10 cellular contexts compared by ENCODE assay signal in genomic region chr1:45586769-45587168, GRCh38. TPM values are rescaled to one million over a fixed set of nuclear protein-coding genes. Genes with fewer than 3 reads are reported as not detected.
DNase-seq lines count a peak whose midpoint lies in the region; ATAC-seq and TF ChIP-seq lines count a peak whose summit lies in the region.
"Had no signal": no experiment of that assay in that cellular context is flagged by ENCODE, and none has a peak within 500 bp of the region (broad histone marks: within the 10 kb centered on the region; RNA-seq: fewer than 3 reads in every experiment).

No MANE protein-coding gene starts in this region.

- TF ChIP-seq POLR2A in ovary (IDR thresholded peaks at IDR 0.05), result no peak

- intact Hi-C loops in ovary (cut with DNase I) (loop anchor here in 1 of 4 donors (10.0 kb wide), 2 partner anchors 242 to 572 kb away; partner anchors contain the start of genes HECTD3, MUTYH, TOE1 and UROD), ascending aorta (cut with DNase I) (no loop called here)

- TF ChIP-seq EP300 in ovary (IDR thresholded peaks at IDR 0.05), result no peak

- peak overlapping the region; percentile 81 for H3K4me2 ChIP-seq in fibroblast of lung (ENCODE audit: extremely low read depth, insufficient read depth, low read length)

- no peaks in the 10 kb centered on the region for H3K27me3 ChIP-seq in fibroblast of lung (ENCODE audit: control insufficient read depth, insufficient read depth, low read length)
- H3K27me3 ChIP-seq in ovary, result no peaks in the 10 kb centered on the region
- H3K27me3 ChIP-seq in ascending aorta, result no peaks in the 10 kb centered on the region

- peak; percentile 58 for DNase-seq in activated effector memory CD4-positive, alpha-beta T cell treated with anti-CD3 and anti-CD28 coated beads, Interleukin-2, amount 50 U/mL, for 16 hours
- DNase-seq in activated effector memory CD4-positive, alpha-beta T cell treated with Interleukin-2 at 50 U/mL for 16 hours, result no peak
- DNase-seq in WTC11 (ENCODE audit: low spot score) (no peak), fibroblast of lung (ENCODE audit: low read depth in 2 of 2) (no peak), ovary (no peak), ascending aorta (ENCODE audit: low spot score in 2 of 2) (no peak), Ammon's horn (ENCODE audit: low spot score) (no peak)
- DNase-seq: NCI-H1694 had no signal

- H3K27ac Mint-ChIP-seq in WTC11, result peak overlapping the region; percentile 53; the same call in 1 of the 2 replicates
- H3K27ac Mint-ChIP-seq in stimulated activated memory B cell treated with anti-CD40 and anti-IgM and Interleukin-4, amounts not matched to agents 10 μg/mL and 1 μg/mL and 100 μg/mL, for 72 hours, result peak overlapping the region; percentile 96

- CTCF ChIA-PET in WTC11 (lab: Charles Lee), result no interaction called here

- H3K4me1 ChIP-seq in fibroblast of lung (ENCODE audit: control insufficient read depth, extremely low read depth, insufficient read depth, low read length) (peaks cover 5% of the 10 kb centered on the region), ovary (ENCODE audit: insufficient read depth) (peaks cover 11% of the 10 kb centered on the region), ascending aorta (peaks cover 0 to 14% of the 10 kb centered on the region in 2 donors)

- H3K36me3 Mint-ChIP-seq in WTC11, result peaks cover 40% of the 10 kb centered on the region
- peaks cover 6% of the 10 kb centered on the region for H3K36me3 Mint-ChIP-seq in stimulated activated memory B cell treated with anti-CD40 and anti-IgM and Interleukin-4, amounts not matched to agents 10 μg/mL and 1 μg/mL and 100 μg/mL, for 72 hours

- peaks cover 73% of the 10 kb centered on the region for H3K79me2 ChIP-seq in fibroblast of lung (ENCODE audit: control insufficient read depth, insufficient read depth, low read length)

- 75 to 78% (median 77%) methylated on average over 4 of the region's 4 CpGs for WGBS in ovary, 3 donors

- H3K27ac ChIP-seq in fibroblast of lung (ENCODE audit: insufficient read depth, low read length), result no peak overlapping the region
- H3K27ac ChIP-seq in ovary, result no peak overlapping the region
- H3K27ac ChIP-seq in ascending aorta, result no peak overlapping the region
- H3K27ac ChIP-seq: prostate gland had no signal

- H3K9me3 Mint-ChIP-seq in WTC11, result no peaks in the 10 kb centered on the region
- no peaks in the 10 kb centered on the region for H3K9me3 Mint-ChIP-seq in stimulated activated memory B cell treated with anti-CD40 and anti-IgM and Interleukin-4, amounts not matched to agents 10 μg/mL and 1 μg/mL and 100 μg/mL, for 72 hours

- ATAC-seq in WTC11, result no peak
- no peak for ATAC-seq in stimulated activated memory B cell treated with anti-CD40 and anti-IgM and Interleukin-4, amounts not matched to agents 10 μg/mL and 1 μg/mL and 100 μg/mL, for 72 hours

- H3K4me3 Mint-ChIP-seq in WTC11, result peak overlapping the region; percentile 95
- peak overlapping the region; percentile 98 for H3K4me3 Mint-ChIP-seq in stimulated activated memory B cell treated with anti-CD40 and anti-IgM and Interleukin-4, amounts not matched to agents 10 μg/mL and 1 μg/mL and 100 μg/mL, for 72 hours

- H2AFZ ChIP-seq in fibroblast of lung (ENCODE audit: low read length), result no peak overlapping the region

- H3K4me1 Mint-ChIP-seq in WTC11, result peaks cover 30% of the 10 kb centered on the region
- H3K4me1 Mint-ChIP-seq in stimulated activated memory B cell treated with anti-CD40 and anti-IgM and Interleukin-4, amounts not matched to agents 10 μg/mL and 1 μg/mL and 100 μg/mL, for 72 hours, result peaks cover 56% of the 10 kb centered on the region

- TF ChIP-seq CTCF in WTC11 (IDR thresholded peaks at IDR 0.05) (no peak), fibroblast of lung (conservative IDR thresholded peaks at IDR 0.05 in 1 of 2, IDR thresholded peaks at IDR 0.05 in 1 of 2; ENCODE audit: low read depth in 1 of 2, low read length in 2 of 2) (no peak), ovary (IDR thresholded peaks at IDR 0.05) (no peak), ascending aorta (IDR thresholded peaks at IDR 0.05) (no peak)

- POLR2A ChIA-PET in WTC11 (lab: Charles Lee), result no interaction called here

- H3K4me3 ChIP-seq in fibroblast of lung (replicated peaks in 1 of 4; ENCODE audit: control extremely low read depth in 1 of 4, insufficient read depth in 1 of 4, low read depth in 3 of 4, low read length in 4 of 4) (peak overlapping the region in 3 of 4 experiments; percentile 39 to 100 (median 48)), ovary (no peak overlapping the region), ascending aorta (no peak overlapping the region)
- H3K4me3 ChIP-seq: prostate gland had no signal

- no peaks in the 10 kb centered on the region for H4K20me1 ChIP-seq in fibroblast of lung (ENCODE audit: control insufficient read depth, extremely low read depth, insufficient read depth, low read length)

- no peak overlapping the region for H3K9ac ChIP-seq in fibroblast of lung (ENCODE audit: insufficient read depth, low read length)

- H3K36me3 ChIP-seq in fibroblast of lung (ENCODE audit: control insufficient read depth, insufficient read depth, low read length) (no peaks in the 10 kb centered on the region), ovary (no peaks in the 10 kb centered on the region), ascending aorta (no peaks in the 10 kb centered on the region)
- H3K36me3 ChIP-seq: prostate gland had no signal

- H3K27me3 Mint-ChIP-seq in WTC11 (ENCODE audit: low read depth), result peaks cover 2% of the 10 kb centered on the region; the same call in 1 of the 2 replicates
- no peaks in the 10 kb centered on the region for H3K27me3 Mint-ChIP-seq in stimulated activated memory B cell treated with anti-CD40 and anti-IgM and Interleukin-4, amounts not matched to agents 10 μg/mL and 1 μg/mL and 100 μg/mL, for 72 hours

- H3K9me3 ChIP-seq in fibroblast of lung (ENCODE audit: control insufficient read depth, insufficient read depth, low read depth, low read length), result no peaks in the 10 kb centered on the region
- no peaks in the 10 kb centered on the region for H3K9me3 ChIP-seq in ovary
- no peaks in the 10 kb centered on the region for H3K9me3 ChIP-seq in ascending aorta
- H3K9me3 ChIP-seq: prostate gland had no signal

TF ChIP-seq in WTC11, 78 proteins besides CTCF, POLR2A, EP300 and RAD21:
- TF ChIP-seq ZNF121 (CRISPR knock-in tag; IDR thresholded peaks at IDR 0.05) (peak; percentile 87; the same call in 1 of the 2 replicates), USF2 (CRISPR knock-in tag; IDR thresholded peaks at IDR 0.05) (no peak)

RNA-seq across cellular contexts. Expression of gene NASP, which starts 2.9 kb away (rescaled TPM):
- total RNA-seq in WTC11 (2021) (488 to 535 TPM (median 489 TPM) in 3 replicates), fibroblast of lung (30.9 and 37.2 TPM in 2 replicates), ovary (100 to 1,000 TPM in 2 of 7 donors, 10 to 100 TPM in 5; 60.4 to 114 (median 76.3) TPM), ascending aorta (49.1 TPM)
- polyA plus RNA-seq in fibroblast of lung (54.1 and 86.1 TPM in 2 replicates), ovary (100 to 1,000 TPM in 1 of 2 donors, 10 to 100 TPM in 1; 92.6 to 122 TPM)
- 53.7 and 90.6 TPM in 2 replicates for polyA plus RNA-seq in fibroblast of lung (2012)
- polyA minus RNA-seq in fibroblast of lung (ENCODE audit: low replicate concordance), result 5.7 and 12.1 TPM in 2 replicates

RNA-seq across cellular contexts. Expression of gene AKR1A1, which starts 36.1 kb away (rescaled TPM):
- total RNA-seq in WTC11 (2021) (338 to 380 TPM (median 371 TPM) in 3 replicates), fibroblast of lung (110 and 123 TPM in 2 replicates), ovary (100 to 1,000 TPM in 2 of 7 donors, 10 to 100 TPM in 5; 39.8 to 119 (median 88.3) TPM), ascending aorta (77.5 TPM)
- polyA plus RNA-seq in fibroblast of lung (110 and 120 TPM in 2 replicates), ovary (10 to 100 TPM; 75.4 to 99.0 TPM)
- 127 and 150 TPM in 2 replicates for polyA plus RNA-seq in fibroblast of lung (2012)
- 136 and 170 TPM in 2 replicates for polyA minus RNA-seq in fibroblast of lung (ENCODE audit: low replicate concordance)

RNA-seq across cellular contexts. Expression of gene CCDC17, which starts 37.1 kb away (rescaled TPM):
- total RNA-seq in WTC11 (2021) (2.1 to 3.5 TPM (median 2.4 TPM) in 3 replicates), fibroblast of lung (0.51 and 0.99 TPM in 2 replicates), ovary (10 to 100 TPM in 1 of 7 donors, 1 to 10 TPM in 6; 1.3 to 30.2 (median 3.7) TPM), ascending aorta (not detected)
- polyA plus RNA-seq in fibroblast of lung (0.05 and 0.09 TPM in 2 replicates), ovary (1 to 10 TPM; 1.4 to 1.5 TPM)
- 0.08 and 0.14 TPM in 2 replicates for polyA plus RNA-seq in fibroblast of lung (2012)
- polyA minus RNA-seq in fibroblast of lung (ENCODE audit: low replicate concordance), result 0.71 TPM in 1 of 2 replicates, not detected in the other

Comparison
In these comparisons a context has a peak if more than half of its experiments do, and no peak if none do; other contexts are left out.
1. H3K4me3 ChIP-seq: peak in fibroblast of lung (3 of 4); none in ovary (single experiment) and ascending aorta (0 of 2).